Comparison of ENCODE assay signal across 25 cellular contexts in the genomic region with DNA sequence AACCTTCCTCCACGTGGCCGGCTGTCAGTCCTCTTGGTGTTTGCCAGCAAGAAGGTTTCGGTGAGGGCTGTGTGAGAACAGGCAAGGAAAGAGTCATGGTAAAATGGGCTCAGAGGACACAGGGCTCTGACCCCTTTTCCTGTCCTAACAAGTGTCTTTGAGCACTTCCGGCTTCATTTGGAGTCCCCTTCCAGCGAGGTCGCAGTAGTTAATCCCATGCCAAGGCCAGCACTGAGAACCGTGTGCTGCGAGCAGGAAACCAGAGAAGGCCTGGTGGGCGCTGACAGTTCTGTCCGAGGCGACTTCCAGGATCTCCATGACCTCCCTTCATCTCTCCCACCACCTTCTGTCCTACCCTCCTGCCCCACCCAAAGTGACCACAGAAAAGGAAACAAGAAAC.
"Had no signal": no experiment of that assay in that cellular context is flagged by ENCODE, and none has a peak within 500 bp of the region (broad histone marks: within the 10 kb centered on the region; RNA-seq: fewer than 3 reads in every experiment).

No MANE protein-coding gene starts in this region.

- H3K4me2 ChIP-seq: hepatocyte had no signal

- H3K36me3 ChIP-seq: lower lobe of right lung, thyroid gland had no signal

- H3K27ac ChIP-seq: dorsolateral prefrontal cortex, epithelial cell of prostate, gastroesophageal sphincter, hepatocyte, lower lobe of right lung, parathyroid adenoma, sigmoid colon, stomach, thyroid gland had no signal

- ATAC-seq: esophagus mucosa; gastroesophageal sphincter; heart left ventricle; left lobe of liver; lower lobe of right lung; natural killer cell; right cardiac atrium; stimulated activated effector memory CD8-positive, alpha-beta T cell treated with anti-CD3 and anti-CD28 coated beads, Interleukin-12 subunit alpha, Interleukin-12 subunit beta, amount 100 ng/mL, for 72 hours had no signal

- H3K27me3 ChIP-seq: dorsolateral prefrontal cortex, gastroesophageal sphincter, heart left ventricle, hepatocyte, sigmoid colon, stomach, thyroid gland had no signal

- FAIRE-seq: colon, kidney had no signal

- H3K4me3 ChIP-seq: dorsolateral prefrontal cortex, gastroesophageal sphincter, heart left ventricle, hepatocyte, lower lobe of right lung, sigmoid colon, stomach, thyroid gland had no signal

- H3K9me3 ChIP-seq: gastroesophageal sphincter, heart left ventricle, lower lobe of right lung, sigmoid colon, stomach, thyroid gland had no signal

- H3K4me1 ChIP-seq: parathyroid adenoma had no signal

- H3K9ac ChIP-seq: parathyroid adenoma had no signal

- H2AFZ ChIP-seq: hepatocyte, parathyroid adenoma had no signal

- DNase-seq: cerebellar nuclear complex; dorsolateral prefrontal cortex; effector CD4-positive, alpha-beta T cell; endodermal cell; foreskin fibroblast; heart left ventricle; kidney; lower lobe of right lung; natural killer cell; occipital lobe; right cardiac atrium; sigmoid colon; stimulated activated CD4-positive, alpha-beta T cell treated with anti-CD3 and anti-CD28 coated beads, Interleukin-2, amount 100 ng/mL, for 24 hours; stimulated activated CD4-positive, alpha-beta T cell treated with anti-CD3 and anti-CD28 coated beads, Interleukin-4, amount 100 ng/mL, for 24 hours; stimulated activated naive CD4-positive, alpha-beta T cell treated with Interleukin-2 at 50 U/mL for 16 hours; stomach; thyroid gland had no signal
